Comparison of ENCODE assay signal across 26 cellular contexts in genomic region chr2:61726456-61727209, GRCh38.
DNase-seq lines count a peak whose midpoint lies in the region; ATAC-seq and TF ChIP-seq lines count a peak whose summit lies in the region.
"Had no signal": no experiment of that assay in that cellular context is flagged by ENCODE, and none has a peak within 500 bp of the region (broad histone marks: within the 10 kb centered on the region; RNA-seq: fewer than 3 reads in every experiment).

No MANE protein-coding gene starts in this region.

- H3K27me3 ChIP-seq in mesenchymal stem cell (ENCODE audit: control insufficient read depth in 1 of 2, insufficient read depth in 1 of 2, low read length in 2 of 2): no peaks in the 10 kb centered on the region
- H3K27me3 ChIP-seq: ascending aorta, neural progenitor cell, right lobe of liver had no signal

- TF ChIP-seq CTCF in WTC11 (IDR thresholded peaks at IDR 0.05): no peak

- H3K18ac ChIP-seq in mesenchymal stem cell (ENCODE audit: low read depth in 1 of 2, low read length in 2 of 2): no peak overlapping the region

- peaks cover 7% of the 10 kb centered on the region for H3K27me3 Mint-ChIP-seq in WTC11 (ENCODE audit: low read depth)

- WGBS in mesenchymal stem cell: 91% methylated on average over 1 of the region's 1 CpG

- CTCF ChIA-PET in WTC11 (lab: Charles Lee): no interaction called here

- no peaks in the 10 kb centered on the region for H3K4me1 ChIP-seq in mesenchymal stem cell (ENCODE audit: control insufficient read depth, insufficient read depth, low read depth, low read length)
- H3K4me1 ChIP-seq: ascending aorta, HAP-1, neural progenitor cell, right lobe of liver had no signal

- H3K14ac ChIP-seq in mesenchymal stem cell (ENCODE audit: low read length in 2 of 2): no peak overlapping the region

- H3K4ac ChIP-seq in mesenchymal stem cell (ENCODE audit: low read depth in 1 of 2, low read length in 2 of 2): no peak overlapping the region

- no peak overlapping the region for H4K8ac ChIP-seq in mesenchymal stem cell (ENCODE audit: low read length)

- no peak overlapping the region for H2AFZ ChIP-seq in mesenchymal stem cell (ENCODE audit: low read depth, low read length)
- H2AFZ ChIP-seq: neural progenitor cell had no signal

- H2AK5ac ChIP-seq in mesenchymal stem cell (ENCODE audit: low read length, severe bottlenecking): no peak overlapping the region

- H2BK15ac ChIP-seq in mesenchymal stem cell (ENCODE audit: low read depth, poor library complexity, severe bottlenecking): no peak overlapping the region

- H3K27ac ChIP-seq in mesenchymal stem cell (ENCODE audit: low read length, poor library complexity, severe bottlenecking): no peak overlapping the region
- H3K27ac ChIP-seq: ascending aorta, neural progenitor cell, right lobe of liver had no signal

- no peaks in the 10 kb centered on the region for H3K79me1 ChIP-seq in mesenchymal stem cell (replicated peaks; ENCODE audit: low read length, poor library complexity, severe bottlenecking)

- no peak overlapping the region for H3K4me2 ChIP-seq in mesenchymal stem cell (ENCODE audit: low read length, poor library complexity, severe bottlenecking)
- H3K4me2 ChIP-seq: neural progenitor cell had no signal

- no peak overlapping the region for H4K91ac ChIP-seq in mesenchymal stem cell (ENCODE audit: low read length)

- no peak overlapping the region for H2BK5ac ChIP-seq in mesenchymal stem cell (ENCODE audit: low read depth, low read length, poor library complexity, severe bottlenecking)

- peaks cover 6% of the 10 kb centered on the region for H3K9me3 ChIP-seq in mesenchymal stem cell (ENCODE audit: control insufficient read depth, low read length)
- H3K9me3 ChIP-seq: HAP-1, right lobe of liver had no signal

- POLR2A ChIA-PET in WTC11 (lab: Charles Lee): no interaction called here

- no peak overlapping the region for H3K27ac Mint-ChIP-seq in WTC11
- H3K27ac Mint-ChIP-seq: B cell; CD8-positive, alpha-beta memory T cell; neural progenitor cell; type B pancreatic cell had no signal

- no peak overlapping the region for H3K9ac ChIP-seq in mesenchymal stem cell (ENCODE audit: low read length)
- H3K9ac ChIP-seq: neural progenitor cell had no signal

- peaks cover 13% of the 10 kb centered on the region for H3K9me3 Mint-ChIP-seq in WTC11

- no peak overlapping the region for H3K4me3 ChIP-seq in mesenchymal stem cell (ENCODE audit: insufficient read depth in 1 of 2, low read depth in 1 of 2, low read length in 2 of 2)
- H3K4me3 ChIP-seq: ascending aorta, HAP-1, neural progenitor cell, right lobe of liver had no signal

- no peak overlapping the region for H2BK120ac ChIP-seq in mesenchymal stem cell (ENCODE audit: low read depth, low read length)

- ATAC-seq in WTC11: no peak
- ATAC-seq: activated T-cell treated with anti-CD3 and anti-CD28 coated beads, Interleukin-2, amount 50 U/mL, for 4 hours had no signal

- no peak overlapping the region for H3K23ac ChIP-seq in mesenchymal stem cell (ENCODE audit: low read length in 2 of 2)

- H3K4me1 Mint-ChIP-seq in WTC11: no peaks in the 10 kb centered on the region
- H3K4me1 Mint-ChIP-seq: B cell; CD8-positive, alpha-beta memory T cell; neural progenitor cell had no signal

- no peak overlapping the region for H2BK12ac ChIP-seq in mesenchymal stem cell (ENCODE audit: low read length in 2 of 2)

- H3K36me3 ChIP-seq in mesenchymal stem cell (ENCODE audit: control insufficient read depth in 1 of 2, insufficient read depth in 2 of 2, low read depth in 1 of 2, low read length in 2 of 2): no peaks in the 10 kb centered on the region
- H3K36me3 ChIP-seq: ascending aorta, HAP-1, neural progenitor cell, right lobe of liver had no signal

- peak; percentile 25 for DNase-seq in SIG-M5 treated with dmso at 0.1 percent for 504 hours (lab: John Stamatoyannopoulos, UW; ENCODE audit: unreplicated experiment)
- no peak for DNase-seq in SIG-M5 (lab: John Stamatoyannopoulos, UW)
- peak; percentile 14 for DNase-seq in EH (ENCODE audit: low read depth)
- DNase-seq in WTC11 (ENCODE audit: low spot score): no peak
- peak; percentile 29 for DNase-seq in mesenchymal stem cell
- no peak for DNase-seq in activated T-cell treated with anti-CD3 and anti-CD28 coated beads for 4 hours
- no peak for DNase-seq in NCI-H748 treated with DMSO at 0.1 percent for 48 hours (lab: John Stamatoyannopoulos, UW)
- DNase-seq in NCI-H1694 treated with DMSO at 0.1 percent for 48 hours (lab: John Stamatoyannopoulos, UW): no peak
- DNase-seq: activated CD4-positive, alpha-beta T cell treated with anti-CD3 and anti-CD28 coated beads for 1 hour; activated naive CD4-positive, alpha-beta T cell; activated T-cell treated with anti-CD3 and anti-CD28 coated beads, Interleukin-2, amount 50 U/mL, for 4 hours; CD8-positive, alpha-beta memory T cell; central memory CD4-positive, alpha-beta T cell; dermis blood vessel endothelial cell; DMS153; head of caudate nucleus; mammary epithelial cell; NCI-H2081; posterior cingulate gyrus; right lobe of liver; SW 1271 had no signal

- no peaks in the 10 kb centered on the region; the same call in 1 of the 2 replicates for H3K36me3 Mint-ChIP-seq in WTC11
- H3K36me3 Mint-ChIP-seq: neural progenitor cell, type B pancreatic cell had no signal

- no peak overlapping the region for H3K4me3 Mint-ChIP-seq in WTC11
- H3K4me3 Mint-ChIP-seq: activated T-cell treated with anti-CD3 and anti-CD28 coated beads, Interleukin-2, amount 50 U/mL, for 4 hours; B cell; CD8-positive, alpha-beta memory T cell; neural progenitor cell; type B pancreatic cell had no signal

TF ChIP-seq in WTC11, 78 proteins besides CTCF, POLR2A, EP300 and RAD21:
- TF ChIP-seq AR (CRISPR knock-in tag; IDR thresholded peaks at IDR 0.05): no peak
- TF ChIP-seq NR2C2 (CRISPR knock-in tag; IDR thresholded peaks at IDR 0.05): no peak
- peak; percentile 41; the same call in 1 of the 2 replicates for TF ChIP-seq USF1 (CRISPR knock-in tag; IDR thresholded peaks at IDR 0.05)
- TF ChIP-seq ZNF317 (CRISPR knock-in tag; IDR thresholded peaks at IDR 0.05; ENCODE audit: borderline replicate concordance, low read depth): no peak
- TF ChIP-seq ZBTB21 (CRISPR knock-in tag; IDR thresholded peaks at IDR 0.05; ENCODE audit: borderline replicate concordance): no peak
- TF ChIP-seq CDX4 (CRISPR knock-in tag; IDR thresholded peaks at IDR 0.05; ENCODE audit: borderline replicate concordance): no peak
- TF ChIP-seq USF2 (CRISPR knock-in tag; IDR thresholded peaks at IDR 0.05): peak; percentile 62
- TF ChIP-seq JUN (CRISPR knock-in tag; IDR thresholded peaks at IDR 0.05): no peak
- no peak for TF ChIP-seq RORB (CRISPR knock-in tag; IDR thresholded peaks at IDR 0.05)
- no peak for TF ChIP-seq SMAD3 (CRISPR knock-in tag; IDR thresholded peaks at IDR 0.05; ENCODE audit: borderline replicate concordance)
- TF ChIP-seq TCF7 (CRISPR knock-in tag; IDR thresholded peaks at IDR 0.05; ENCODE audit: low read depth): no peak

Comparison
In these comparisons a context has a peak if more than half of its experiments do, and no peak if none do; other contexts are left out.
1. DNase-seq: peak in SIG-M5 treated with dmso at 0.1 percent for 504 hours (single experiment), EH (single experiment) and mesenchymal stem cell (single experiment); none in SIG-M5 (single experiment), WTC11 (single experiment), activated T-cell treated with anti-CD3 and anti-CD28 coated beads for 4 hours (single experiment), NCI-H748 treated with DMSO at 0.1 percent for 48 hours (single experiment) and NCI-H1694 treated with DMSO at 0.1 percent for 48 hours (single experiment).